In genomic region chr17:17186051-17186450, GRCh38 we compare ENCODE assay signal across 8 cellular contexts. TPM values are rescaled to one million over a fixed set of nuclear protein-coding genes. Genes with fewer than 3 reads are reported as not detected.
DNase-seq lines count a peak whose midpoint lies in the region; ATAC-seq, FAIRE-seq and TF ChIP-seq lines count a peak whose summit lies in the region.

No MANE protein-coding gene starts in this region.

- H3K9me3 Mint-ChIP-seq in Calu3 (ENCODE audit: low read depth, unreplicated experiment) = no peaks in the 10 kb centered on the region
- H3K9me3 Mint-ChIP-seq in activated naive CD8-positive, alpha-beta T cell treated with anti-CD3 and anti-CD28 coated beads, Interleukin-2, amount 10 ng/mL, durations not matched to agents 7 days and 5 days = no peaks in the 10 kb centered on the region
- no peaks in the 10 kb centered on the region for H3K9me3 Mint-ChIP-seq in CD14-positive monocyte

- no peak overlapping the region for H3K4me3 ChIP-seq in pancreas

- BruUV-seq in Calu3 (replicated peaks; lab: Mats Ljungman, UMichigan) = no TSS peak

- ATAC-seq in HG03342 (IDR thresholded peaks at IDR 0.05; ENCODE audit: unreplicated experiment) (peak; percentile 47), pancreas (peak; percentile 44 to 82 (median 64))
- ATAC-seq in activated naive CD8-positive, alpha-beta T cell treated with anti-CD3 and anti-CD28 coated beads, Interleukin-2, amount 10 ng/mL, durations not matched to agents 7 days and 5 days (ENCODE audit: low read depth) = no peak

- DNase-seq in Calu3 (peak; percentile 52), pancreas (peak in 1 of 6 donors; percentile 34), foreskin melanocyte (no peak), SW480 (ENCODE audit: low spot score) (no peak), CD14-positive monocyte (ENCODE audit: low spot score) (no peak), NCI-H774 (lab: John Stamatoyannopoulos, UW) (no peak)
- DNase-seq in activated naive CD8-positive, alpha-beta T cell treated with anti-CD3 and anti-CD28 coated beads, Interleukin-2, amount 10 ng/mL, durations not matched to agents 7 days and 5 days = no peak

- POLR2A ChIA-PET in activated naive CD8-positive, alpha-beta T cell treated with anti-CD3 and anti-CD28 coated beads, Interleukin-2, amount 10 ng/mL, durations not matched to agents 7 days and 5 days (lab: Charles Lee) = no interaction called here

- H3K27me3 ChIP-seq in pancreas = no peaks in the 10 kb centered on the region

- peak overlapping the region; percentile 20 for H3K27ac Mint-ChIP-seq in Calu3 (ENCODE audit: unreplicated experiment)
- peak overlapping the region; percentile 78 for H3K27ac Mint-ChIP-seq in activated naive CD8-positive, alpha-beta T cell treated with anti-CD3 and anti-CD28 coated beads, Interleukin-2, amount 10 ng/mL, durations not matched to agents 7 days and 5 days
- peak overlapping the region in 1 of 7 donors; percentile 36 for H3K27ac Mint-ChIP-seq in CD14-positive monocyte

- H3K4me3 Mint-ChIP-seq in Calu3 (ENCODE audit: low read depth, unreplicated experiment) (no peak overlapping the region), CD14-positive monocyte (no peak overlapping the region)
- no peak overlapping the region for H3K4me3 Mint-ChIP-seq in activated naive CD8-positive, alpha-beta T cell treated with anti-CD3 and anti-CD28 coated beads, Interleukin-2, amount 10 ng/mL, durations not matched to agents 7 days and 5 days

- H3K27ac ChIP-seq in pancreas = peak overlapping the region in 3 of 4 donors; percentile 16 to 55 (median 51)

- CTCF ChIA-PET in Calu3 (lab: Charles Lee) = no interaction called here

- peaks cover 0 to 10% (median 3%) of the 10 kb centered on the region in 3 donors for H3K4me1 ChIP-seq in pancreas

- H3K27me3 Mint-ChIP-seq in Calu3 (ENCODE audit: unreplicated experiment) (no peaks in the 10 kb centered on the region), CD14-positive monocyte (ENCODE audit: low read depth in 3 of 3) (no peaks in the 10 kb centered on the region)
- H3K27me3 Mint-ChIP-seq in activated naive CD8-positive, alpha-beta T cell treated with anti-CD3 and anti-CD28 coated beads, Interleukin-2, amount 10 ng/mL, durations not matched to agents 7 days and 5 days = no peaks in the 10 kb centered on the region

- H3K9me3 ChIP-seq in pancreas = no peaks in the 10 kb centered on the region

- intact Hi-C loops in Calu3 (cut with micrococcal nuclease; ENCODE audit: unreplicated experiment) (no loop called here), pancreas (cut with DNase I) (no loop called here), CD14-positive monocyte (cut with micrococcal nuclease) (no loop called here)

- FAIRE-seq in pancreas (lab: Jason Lieb, UNC) = no peak

- TF ChIP-seq CTCF in Calu3 (IDR thresholded peaks at IDR 0.05; ENCODE audit: unreplicated experiment) (no peak), pancreas (IDR thresholded peaks at IDR 0.05) (no peak), CD14-positive monocyte (IDR thresholded peaks at IDR 0.05) (no peak)

- H3K4me1 Mint-ChIP-seq in Calu3 (ENCODE audit: low read depth, unreplicated experiment) (peaks cover 9% of the 10 kb centered on the region), CD14-positive monocyte (peaks cover 30% of the 10 kb centered on the region)
- H3K4me1 Mint-ChIP-seq in activated naive CD8-positive, alpha-beta T cell treated with anti-CD3 and anti-CD28 coated beads, Interleukin-2, amount 10 ng/mL, durations not matched to agents 7 days and 5 days = peaks cover 42% of the 10 kb centered on the region

- peaks cover 0 to 26% (median under 1%) of the 10 kb centered on the region in 3 donors for H3K36me3 ChIP-seq in pancreas

- WGBS in pancreas, 2 donors = 32 to 36% methylated on average over 3 of the region's 3 CpGs

- H3K36me3 Mint-ChIP-seq in Calu3 (ENCODE audit: insufficient read depth, unreplicated experiment) = peaks cover 47% of the 10 kb centered on the region
- peaks cover 22% of the 10 kb centered on the region for H3K36me3 Mint-ChIP-seq in activated naive CD8-positive, alpha-beta T cell treated with anti-CD3 and anti-CD28 coated beads, Interleukin-2, amount 10 ng/mL, durations not matched to agents 7 days and 5 days
- H3K36me3 Mint-ChIP-seq in CD14-positive monocyte = peaks cover 39 to 57% of the 10 kb centered on the region in 2 donors

RNA-seq across cellular contexts. Expression of gene PLD6, which starts 20.1 kb away (rescaled TPM):
- total RNA-seq in Calu3 (2022) (2.9 and 3.0 TPM in 2 replicates), pancreas (1 to 10 TPM; 1.5 to 3.4 (median 2.3) TPM)
- total RNA-seq in activated naive CD8-positive, alpha-beta T cell treated with anti-CD3 and anti-CD28 coated beads, Interleukin-2, amount 10 ng/mL, durations not matched to agents 7 days and 5 days = 1 to 10 TPM; 5.5 to 6.3 TPM
- polyA plus RNA-seq in pancreas (1 to 10 TPM; 2.3 to 3.4 TPM), CD14-positive monocyte (under 1 TPM; 0.16 to 0.50 TPM)

RNA-seq across cellular contexts. Expression of gene FLCN, which starts 50.9 kb away (rescaled TPM):
- total RNA-seq in Calu3 (2022) (35.3 and 38.5 TPM in 2 replicates), pancreas (10 to 100 TPM; 14.1 to 42.1 (median 16.8) TPM)
- total RNA-seq in activated naive CD8-positive, alpha-beta T cell treated with anti-CD3 and anti-CD28 coated beads, Interleukin-2, amount 10 ng/mL, durations not matched to agents 7 days and 5 days = 10 to 100 TPM; 49.2 to 53.0 TPM
- polyA plus RNA-seq in pancreas (10 to 100 TPM; 27.2 to 30.1 TPM), CD14-positive monocyte (1 to 10 TPM; 5.8 to 8.0 TPM)
